ENCODE assay signal across 8 cellular contexts in genomic region chr11:130213143-130213978, GRCh38. TPM values are rescaled to one million over a fixed set of nuclear protein-coding genes. Genes with fewer than 3 reads are reported as not detected.
DNase-seq lines count a peak whose midpoint lies in the region; ATAC-seq, FAIRE-seq and TF ChIP-seq lines count a peak whose summit lies in the region.

No MANE protein-coding gene starts in this region.

- TF ChIP-seq CTCF in Peyer's patch (IDR thresholded peaks at IDR 0.05) (peak; percentile 60 to 97 (median 90)), gastroesophageal sphincter (IDR thresholded peaks at IDR 0.05) (peak in 3 of 4 experiments; percentile 81 to 96 (median 87)), pancreas (IDR thresholded peaks at IDR 0.05) (peak; percentile 88 to 96 (median 93)), transverse colon (IDR thresholded peaks at IDR 0.05) (peak; percentile 92 to 98 (median 97))

- no peaks in the 10 kb centered on the region for H3K27me3 Mint-ChIP-seq in activated T-helper 2 cell treated with anti-CD3 and anti-CD28 coated beads, Interferon-gamma antibody, Interleukin-2, Interleukin-4, amounts not matched to agents 10 μg/mL and 5 μg/mL and 100 μg/mL, durations not matched to agents 14 hours and 24 hours and 36 hours (ENCODE audit: low read depth)

- FAIRE-seq in pancreas (lab: Jason Lieb, UNC): no peak

- peaks cover 0 to 9% (median 0%) of the 10 kb centered on the region in 4 donors for H3K4me1 ChIP-seq in Peyer's patch
- peaks cover 0 to 8% (median 0%) of the 10 kb centered on the region in 3 donors for H3K4me1 ChIP-seq in gastroesophageal sphincter
- no peaks in the 10 kb centered on the region for H3K4me1 ChIP-seq in pancreas
- peaks cover 0 to 7% (median 2%) of the 10 kb centered on the region in 4 donors for H3K4me1 ChIP-seq in transverse colon

- TF ChIP-seq EP300 in gastroesophageal sphincter (IDR thresholded peaks at IDR 0.05) (no peak), transverse colon (IDR thresholded peaks at IDR 0.05; ENCODE audit: low read depth) (no peak)

- DNase-seq in C1 segment of cervical spinal cord (lab: John Stamatoyannopoulos, UW) (peak in 13 of 14 donors; percentile 6 to 74 (median 38)), GM19240 (ENCODE audit: insufficient read length, low spot score) (peak; percentile 74), Peyer's patch (peak; percentile 63 to 83 (median 82)), pancreas (peak in 5 of 6 donors; percentile 45 to 91 (median 70)), transverse colon (peak; percentile 75)
- DNase-seq in activated T-helper 2 cell treated with anti-CD3 and anti-CD28 coated beads, Interferon-gamma antibody, Interleukin-2, Interleukin-4, amounts not matched to agents 10 μg/mL and 5 μg/mL and 100 μg/mL, durations not matched to agents 14 hours and 24 hours and 36 hours (ENCODE audit: low spot score): peak; percentile 56

- WGBS in gastroesophageal sphincter (ENCODE audit: low coverage in 1 of 2), 2 donors: 55 to 80% methylated on average over 1 to 2 of the region's 28 CpGs
- 36% methylated on average over 28 of the region's 28 CpGs for WGBS in pancreas, 2 donors
- WGBS in transverse colon (ENCODE audit: low coverage in 1 of 2), 2 donors: 37% methylated on average over 28 of the region's 28 CpGs; no CpG with 5 or more reads in 1 of the 2 donors

- H3K27ac ChIP-seq in Peyer's patch: peak overlapping the region in 1 of 4 donors; percentile 14
- H3K27ac ChIP-seq in gastroesophageal sphincter: no peak overlapping the region
- no peak overlapping the region for H3K27ac ChIP-seq in pancreas
- peak overlapping the region in 1 of 4 donors; percentile 9 for H3K27ac ChIP-seq in transverse colon

- in situ Hi-C loops in transverse colon (cut with MboI; ENCODE audit: low pct_ligation_motif_present in 1 of 4, low pct_unique_long_range_greater_than_20kb in 1 of 4, low sequenced_read_pairs in 3 of 4): loop anchor here (10.0 to 25.0 kb wide), 4 partner anchors 174 to 649 kb away; partner anchors contain the start of gene ADAMTS8 (in 1 of the 4)

- TF ChIP-seq POLR2A in Peyer's patch (IDR thresholded peaks at IDR 0.05) (no peak), gastroesophageal sphincter (IDR thresholded peaks at IDR 0.05) (no peak), transverse colon (IDR thresholded peaks at IDR 0.05) (no peak)

- H3K4me1 Mint-ChIP-seq in activated T-helper 2 cell treated with anti-CD3 and anti-CD28 coated beads, Interferon-gamma antibody, Interleukin-2, Interleukin-4, amounts not matched to agents 10 μg/mL and 5 μg/mL and 100 μg/mL, durations not matched to agents 14 hours and 24 hours and 36 hours (ENCODE audit: low read depth): no peaks in the 10 kb centered on the region

- intact Hi-C loops in activated T-helper 2 cell treated with anti-CD3 and anti-CD28 coated beads, Interferon-gamma antibody, Interleukin-2, Interleukin-4, amounts not matched to agents 10 μg/mL and 5 μg/mL and 100 μg/mL, durations not matched to agents 14 hours and 24 hours and 36 hours (cut with micrococcal nuclease): loop anchor here (1.0 to 5.0 kb wide), 4 partner anchors 104 to 649 kb away; no protein-coding TSS in a partner anchor
- intact Hi-C loops in pancreas (cut with DNase I) (loop anchor here in 1 of 3 donors (10.0 kb wide), 2 partner anchors 171 to 211 kb away; partner anchors contain the start of gene ADAMTS8), transverse colon (cut with DNase I; ENCODE audit: low total_unique reads) (loop anchor here (5.0 to 10.0 kb wide), 2 partner anchors 171 to 214 kb away; partner anchors contain the start of gene ADAMTS8)

- no peak overlapping the region for H3K4me3 Mint-ChIP-seq in activated T-helper 2 cell treated with anti-CD3 and anti-CD28 coated beads, Interferon-gamma antibody, Interleukin-2, Interleukin-4, amounts not matched to agents 10 μg/mL and 5 μg/mL and 100 μg/mL, durations not matched to agents 14 hours and 24 hours and 36 hours (ENCODE audit: low read depth)

- H3K27me3 ChIP-seq in Peyer's patch: no peaks in the 10 kb centered on the region
- H3K27me3 ChIP-seq in gastroesophageal sphincter: peaks cover 8% of the 10 kb centered on the region
- no peaks in the 10 kb centered on the region for H3K27me3 ChIP-seq in pancreas
- no peaks in the 10 kb centered on the region for H3K27me3 ChIP-seq in transverse colon

- H3K9me3 Mint-ChIP-seq in activated T-helper 2 cell treated with anti-CD3 and anti-CD28 coated beads, Interferon-gamma antibody, Interleukin-2, Interleukin-4, amounts not matched to agents 10 μg/mL and 5 μg/mL and 100 μg/mL, durations not matched to agents 14 hours and 24 hours and 36 hours: no peaks in the 10 kb centered on the region

- H3K4me3 ChIP-seq in Peyer's patch: no peak overlapping the region
- H3K4me3 ChIP-seq in gastroesophageal sphincter: peak overlapping the region in 1 of 2 donors; percentile 14
- no peak overlapping the region for H3K4me3 ChIP-seq in pancreas
- no peak overlapping the region for H3K4me3 ChIP-seq in transverse colon

- ATAC-seq in HG03439 (IDR thresholded peaks at IDR 0.05; ENCODE audit: unreplicated experiment) (peak; percentile 81), gastroesophageal sphincter (peak; percentile 72), pancreas (peak; percentile 74 to 95 (median 89))

- H3K27ac Mint-ChIP-seq in activated T-helper 2 cell treated with anti-CD3 and anti-CD28 coated beads, Interferon-gamma antibody, Interleukin-2, Interleukin-4, amounts not matched to agents 10 μg/mL and 5 μg/mL and 100 μg/mL, durations not matched to agents 14 hours and 24 hours and 36 hours: no peak overlapping the region

- H3K36me3 ChIP-seq in Peyer's patch: peaks cover 0 to 21% (median 0%) of the 10 kb centered on the region in 3 donors
- H3K36me3 ChIP-seq in gastroesophageal sphincter: no peaks in the 10 kb centered on the region
- peaks cover 0 to 9% (median 0%) of the 10 kb centered on the region in 3 donors for H3K36me3 ChIP-seq in pancreas
- H3K36me3 ChIP-seq in transverse colon: peaks cover 0 to 3% (median 0%) of the 10 kb centered on the region in 4 donors

- H3K9me3 ChIP-seq in Peyer's patch (no peaks in the 10 kb centered on the region), gastroesophageal sphincter (no peaks in the 10 kb centered on the region), pancreas (no peaks in the 10 kb centered on the region), transverse colon (no peaks in the 10 kb centered on the region)

- H3K36me3 Mint-ChIP-seq in activated T-helper 2 cell treated with anti-CD3 and anti-CD28 coated beads, Interferon-gamma antibody, Interleukin-2, Interleukin-4, amounts not matched to agents 10 μg/mL and 5 μg/mL and 100 μg/mL, durations not matched to agents 14 hours and 24 hours and 36 hours (ENCODE audit: low read depth): no peaks in the 10 kb centered on the region

RNA-seq across cellular contexts. Expression of gene ST14, which starts 53.8 kb away (rescaled TPM):
- 100 to 1,000 TPM; 104 to 469 (median 424) TPM for total RNA-seq in Peyer's patch
- 0.09 and 0.14 TPM in 2 replicates for total RNA-seq in activated T-helper 2 cell treated with anti-CD3 and anti-CD28 coated beads, Interferon-gamma antibody, Interleukin-2, Interleukin-4, amounts not matched to agents 10 μg/mL and 5 μg/mL and 100 μg/mL, durations not matched to agents 14 hours and 24 hours and 36 hours
- 10 to 100 TPM in 1 of 4 donors, 1 to 10 TPM in 2, under 1 TPM in 1; 0.62 to 16.5 (median 1.8) TPM for total RNA-seq in gastroesophageal sphincter
- total RNA-seq in pancreas: 100 to 1,000 TPM in 1 of 6 donors, 10 to 100 TPM in 5; 37.5 to 101 (median 48.5) TPM
- polyA plus RNA-seq in pancreas: 10 to 100 TPM; 43.8 to 57.9 TPM
- total RNA-seq in transverse colon: 100 to 1,000 TPM; 335 to 641 (median 446) TPM
